ENCODE assay signal across 1 cellular context in the genomic region with DNA sequence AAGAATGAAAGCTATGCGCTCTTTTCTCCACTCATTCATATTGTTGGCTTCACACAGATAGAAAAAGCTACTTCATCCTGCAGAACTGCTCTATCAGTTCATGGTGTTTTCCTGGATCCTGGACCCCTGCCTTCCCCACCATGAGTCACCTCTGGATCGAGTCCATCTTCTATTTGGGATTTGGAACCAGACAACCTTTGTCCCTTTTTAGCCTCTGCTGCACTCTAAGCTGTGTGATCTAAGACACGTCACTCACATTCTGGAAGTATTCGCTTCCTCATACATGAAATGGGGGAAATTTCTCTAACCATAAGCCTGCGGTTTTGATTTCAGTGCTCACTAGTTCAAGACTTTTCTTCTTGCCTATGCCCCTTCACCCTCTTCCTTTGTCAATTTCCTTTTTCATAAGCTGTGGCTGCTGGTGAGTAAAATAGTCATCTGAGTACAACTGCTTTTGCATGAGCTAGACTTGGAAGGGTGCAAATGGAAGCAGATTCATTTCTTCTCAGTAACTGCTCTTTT.
TF ChIP-seq lines count a peak whose summit lies in the region.

No MANE protein-coding gene starts in this region.

TF ChIP-seq in H1, 55 proteins besides CTCF, POLR2A, EP300 and RAD21 (continued from another document):
- TF ChIP-seq, protein P1, sequence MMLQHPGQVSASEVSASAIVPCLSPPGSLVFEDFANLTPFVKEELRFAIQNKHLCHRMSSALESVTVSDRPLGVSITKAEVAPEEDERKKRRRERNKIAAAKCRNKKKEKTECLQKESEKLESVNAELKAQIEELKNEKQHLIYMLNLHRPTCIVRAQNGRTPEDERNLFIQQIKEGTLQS (IDR thresholded peaks at IDR 0.05; ENCODE audit: insufficient read depth, low read depth, low read length) = no peak
- TF ChIP-seq BRCA1 (IDR thresholded peaks at IDR 0.05; ENCODE audit: low read depth, low read length) (no peak), MAFK (IDR thresholded peaks at IDR 0.05; ENCODE audit: low read depth, low read length) (no peak), SUZ12 (IDR thresholded peaks at IDR 0.05; ENCODE audit: low read length) (no peak), ASH2L (IDR thresholded peaks at IDR 0.05; ENCODE audit: low read length) (no peak)
